8 cellular contexts compared by ENCODE assay signal in the genomic region with DNA sequence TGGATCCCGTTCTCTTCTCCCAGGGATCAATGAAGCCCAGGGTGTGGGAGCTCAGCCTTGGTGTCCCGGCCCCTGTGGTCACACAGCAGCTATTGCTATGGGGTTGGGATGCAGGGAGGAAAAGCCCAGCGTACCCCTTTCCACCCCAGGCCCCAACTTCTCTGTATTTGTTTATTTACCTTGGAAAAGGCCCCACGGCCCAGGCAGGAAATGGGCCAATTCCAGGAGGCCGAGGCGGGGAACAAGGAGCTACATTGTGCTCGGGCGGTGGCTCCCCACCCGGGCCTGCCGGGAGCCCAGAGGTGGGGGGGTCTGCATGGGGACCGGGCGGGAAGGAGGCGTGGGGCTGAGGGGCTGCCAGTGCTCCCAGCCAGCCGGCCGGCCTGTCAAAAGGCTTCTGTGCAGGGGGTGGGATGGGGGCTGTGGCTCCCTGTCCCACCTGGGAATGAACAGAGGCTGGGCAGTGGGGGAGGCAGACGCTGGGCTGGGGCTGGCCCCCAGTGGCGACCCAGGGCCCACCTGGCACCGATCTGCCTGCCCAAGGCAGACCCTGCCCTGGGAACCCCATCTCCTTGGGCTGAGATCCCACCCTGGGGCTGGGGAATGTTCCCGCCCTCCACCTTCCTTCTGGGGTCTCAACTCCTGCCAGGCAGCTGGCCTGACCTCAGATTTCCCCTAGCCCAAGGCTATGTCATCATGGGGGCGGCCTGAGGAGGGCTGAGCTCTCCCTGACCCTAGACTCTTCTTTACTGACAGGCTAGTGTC. TPM values are rescaled to one million over a fixed set of nuclear protein-coding genes. Genes with fewer than 3 reads are reported as not detected.
DNase-seq lines count a peak whose midpoint lies in the region; ATAC-seq and TF ChIP-seq lines count a peak whose summit lies in the region.
"Not testable (repeated sequence)": the region's sequence is repeated elsewhere in the genome, so short reads cannot be mapped to it uniquely, and the experiment has no call there.

No MANE protein-coding gene starts in this region.

- intact Hi-C loops in colonic mucosa (cut with DNase I); Right ventricle myocardium superior (cut with DNase I); testis (cut with DNase I; ENCODE audit: low total_unique reads): not testable (repeated sequence)

- H3K9ac ChIP-seq in colonic mucosa (ENCODE audit: low read depth in 2 of 2, low read length in 2 of 2), result not testable (repeated sequence)

- H3K27me3 ChIP-seq in colonic mucosa, testis: not testable (repeated sequence)

- H3K9me3 ChIP-seq in colonic mucosa, testis: not testable (repeated sequence)

- peak; percentile 15 to 20 for ATAC-seq in activated T-cell treated with anti-CD3 and anti-CD28 coated beads, Interleukin-2, amount 50 U/mL, for 72 hours (replicated peaks in 1 of 2)
- ATAC-seq in Right ventricle myocardium superior (ENCODE audit: poor library complexity) (peak; percentile 85), left lobe of liver (peak; percentile 59)

- not testable (repeated sequence) for H3K27ac ChIP-seq in colonic mucosa, testis

- H3K4me1 ChIP-seq in colonic mucosa, testis: not testable (repeated sequence)

- not testable (repeated sequence) for H3K27me3 Mint-ChIP-seq in activated T-cell treated with anti-CD3 and anti-CD28 coated beads, Interleukin-2, amount 50 U/mL, for 72 hours (ENCODE audit: low read depth)

- not testable (repeated sequence) for H3K36me3 Mint-ChIP-seq in activated T-cell treated with anti-CD3 and anti-CD28 coated beads, Interleukin-2, amount 50 U/mL, for 72 hours (ENCODE audit: insufficient read depth in 2 of 2)

- not testable (repeated sequence) for TF ChIP-seq POLR2A in testis (IDR thresholded peaks at IDR 0.05)

- not testable (repeated sequence) for H3K4me3 ChIP-seq in colonic mucosa, testis

- not testable (repeated sequence) for H3K9me3 Mint-ChIP-seq in activated T-cell treated with anti-CD3 and anti-CD28 coated beads, Interleukin-2, amount 50 U/mL, for 72 hours

- not testable (repeated sequence) for H3K4me3 Mint-ChIP-seq in activated T-cell treated with anti-CD3 and anti-CD28 coated beads, Interleukin-2, amount 50 U/mL, for 72 hours

- not testable (repeated sequence) for TF ChIP-seq CTCF in colonic mucosa (IDR thresholded peaks at IDR 0.05); testis (IDR thresholded peaks at IDR 0.05)

- peak; percentile 52 for DNase-seq in Ammon's horn (ENCODE audit: low spot score)
- DNase-seq in LHCN-M2 (ENCODE audit: low read depth), result peak; percentile 0
- DNase-seq in activated T-cell treated with anti-CD3 and anti-CD28 coated beads, Interleukin-2, amount 50 U/mL, for 72 hours; left lobe of liver (ENCODE audit: low spot score): not testable (repeated sequence)
- DNase-seq in colonic mucosa, result peak; percentile 44
- DNase-seq in Right ventricle myocardium superior, result peak; percentile 56
- DNase-seq in occipital lobe (lab: John Stamatoyannopoulos, UW), result peak; percentile 16
- DNase-seq in testis, result peak; percentile 20

- H3K36me3 ChIP-seq in colonic mucosa; testis (ENCODE audit: low read depth, missing control alignments): not testable (repeated sequence)

- not testable (repeated sequence) for H3K27ac Mint-ChIP-seq in activated T-cell treated with anti-CD3 and anti-CD28 coated beads, Interleukin-2, amount 50 U/mL, for 72 hours

- not testable (repeated sequence) for H3K4me1 Mint-ChIP-seq in activated T-cell treated with anti-CD3 and anti-CD28 coated beads, Interleukin-2, amount 50 U/mL, for 72 hours (ENCODE audit: low read depth)

- WGBS in testis, 2 donors, result 27 to 36% methylated on average over 3 to 5 of the region's 20 CpGs

RNA-seq across cellular contexts. Expression of a gene that starts 23.5 kb away (rescaled TPM):
- total RNA-seq in LHCN-M2 (2014; rRNA removed) (5.6 and 7.8 TPM in 2 replicates), colonic mucosa (10 to 100 TPM in 1 of 2 donors, 1 to 10 TPM in 1; 6.4 to 19.6 TPM), Right ventricle myocardium superior (13.5 TPM), left lobe of liver (6.3 TPM), occipital lobe (51.0 TPM), testis (10 to 100 TPM; 27.9 to 28.8 TPM)
- polyA plus RNA-seq in LHCN-M2 (2012), result 17.8 TPM
- total RNA-seq in activated T-cell treated with anti-CD3 and anti-CD28 coated beads, Interleukin-2, amount 50 U/mL, for 72 hours, result 10 to 100 TPM in 1 of 2 donors, 1 to 10 TPM in 1; 4.4 to 13.4 TPM
- polyA plus RNA-seq in testis (ENCODE audit: insufficient read depth, low read depth, low replicate concordance), result 10.4 TPM

Comparison
In these comparisons a context has a peak if more than half of its experiments do, and no peak if none do; other contexts are left out.
1. ATAC-seq: peak in every context shown above with its lines; median percentile 85 in Right ventricle myocardium superior; 59 in left lobe of liver; 18 in activated T-cell treated with anti-CD3 and anti-CD28 coated beads, Interleukin-2, amount 50 U/mL, for 72 hours.